In genomic region chr3:170386468-170386867, GRCh38 we compare ENCODE assay signal across 22 cellular contexts. TPM values are rescaled to one million over a fixed set of nuclear protein-coding genes. Genes with fewer than 3 reads are reported as not detected.
DNase-seq lines count a peak whose midpoint lies in the region; ATAC-seq, FAIRE-seq and TF ChIP-seq lines count a peak whose summit lies in the region.
"Had no signal": no experiment of that assay in that cellular context is flagged by ENCODE, and none has a peak within 500 bp of the region (broad histone marks: within the 10 kb centered on the region; RNA-seq: fewer than 3 reads in every experiment).

No MANE protein-coding gene starts in this region.

- CTCF ChIA-PET in HEK293 (lab: Yijun Ruan, JAX) (interaction anchor here (1.1 kb wide), 1 partner anchor 208 kb away, joined by 3 read pairs; no protein-coding TSS in a partner anchor), K562 (lab: Yijun Ruan, JAX; ENCODE audit: low intra/inter-chr PET ratio) (no interaction called here)

- H3K4me1 Mint-ChIP-seq in memory B cell (peaks cover 2% of the 10 kb centered on the region), natural killer cell (peaks cover 0 to 8% of the 10 kb centered on the region in 2 donors)

- no peaks in the 10 kb centered on the region for H3K9me3 Mint-ChIP-seq in memory B cell
- H3K9me3 Mint-ChIP-seq in natural killer cell = no peaks in the 10 kb centered on the region
- H3K9me3 Mint-ChIP-seq: CD4-positive, alpha-beta T cell; CD8-positive, alpha-beta T cell had no signal

- H3K36me3 ChIP-seq in HEK293 (ENCODE audit: control insufficient read depth in 2 of 2, insufficient read depth in 1 of 2, low read length in 2 of 2) = peaks cover 24 to 77% of the 10 kb centered on the region in 2 experiments
- peaks cover 43% of the 10 kb centered on the region; the same call in 2 of the 3 replicates for H3K36me3 ChIP-seq in K562 (ENCODE audit: control insufficient read depth, insufficient read depth, low read length)
- H3K36me3 ChIP-seq in vagina = peaks cover 0 to 36% of the 10 kb centered on the region in 2 donors

- H3K9me3 ChIP-seq in HEK293 (ENCODE audit: control insufficient read depth, insufficient read depth, low read depth, low read length) (no peaks in the 10 kb centered on the region), K562 (replicated peaks; ENCODE audit: control insufficient read depth, insufficient read depth, low read depth, low read length) (peaks cover 1% of the 10 kb centered on the region; the same call in 1 of the 2 replicates), vagina (no peaks in the 10 kb centered on the region)
- H3K9me3 ChIP-seq: A549, Caco-2 had no signal

- WGBS in K562 (ENCODE audit: insufficient coverage, low coverage, missing lambda C conversion rate) = 89% methylated on average over 3 of the region's 3 CpGs

- H3K4me2 ChIP-seq in K562 (ENCODE audit: insufficient read depth, low read length) = no peak overlapping the region
- H3K4me2 ChIP-seq: A549; BLaER1 treated with 17β-estradiol and CSF1 and Interleukin-3, amounts not matched to agents 10 nM and 100 nM had no signal

- H3K36me3 Mint-ChIP-seq in memory B cell (peaks cover 26% of the 10 kb centered on the region), natural killer cell (peaks cover 13% of the 10 kb centered on the region)

- no peak for TF ChIP-seq CTCF in HEK293 (tag by site-specific recombination; IDR thresholded peaks at IDR 0.05)
- no peak for TF ChIP-seq CTCF in K562 (IDR thresholded peaks at IDR 0.05 in 2 of 3, conservative IDR thresholded peaks at IDR 0.05 in 1 of 3; ENCODE audit: insufficient read depth in 2 of 3, low read depth in 1 of 3, low read length in 3 of 3)
- no peak for TF ChIP-seq CTCF in natural killer cell (IDR thresholded peaks at IDR 0.05)
- no peak for TF ChIP-seq CTCF in vagina (IDR thresholded peaks at IDR 0.05)

- H3K4me1 ChIP-seq in HEK293 (ENCODE audit: control insufficient read depth, insufficient read depth, low read length) (no peaks in the 10 kb centered on the region), K562 (replicated peaks in 1 of 2; ENCODE audit: control insufficient read depth in 2 of 2, insufficient read depth in 2 of 2, low read length in 2 of 2) (no peaks in the 10 kb centered on the region), vagina (no peaks in the 10 kb centered on the region)
- H3K4me1 ChIP-seq: Caco-2 had no signal

- in situ Hi-C loops in K562 (cut with MboI) = no loop called here

- POLR2A ChIA-PET in HEK293 (lab: Yijun Ruan, JAX) = no interaction called here
- POLR2A ChIA-PET in K562 (lab: Yijun Ruan, JAX) = interaction anchor here (1.5 kb wide), 1 partner anchor 10 kb away, joined by 3 read pairs; no protein-coding TSS in a partner anchor

- TF ChIP-seq EP300 in K562 (IDR thresholded peaks at IDR 0.05; ENCODE audit: low read length) = no peak

- no peak overlapping the region for H2AFZ ChIP-seq in K562 (ENCODE audit: low read depth, low read length)

- no peak for FAIRE-seq in K562 (lab: Jason Lieb, UNC)
- FAIRE-seq: A549, D721Med, GM12891, GM19239 had no signal

- H3K27me3 Mint-ChIP-seq in memory B cell (no peaks in the 10 kb centered on the region), natural killer cell (ENCODE audit: low read depth in 2 of 2) (no peaks in the 10 kb centered on the region)
- H3K27me3 Mint-ChIP-seq: B cell; CD4-positive, alpha-beta T cell had no signal

- H3K4me3 ChIP-seq in HEK293 (ENCODE audit: low read depth, low read length) (no peak overlapping the region), K562 (no peak overlapping the region), vagina (no peak overlapping the region)
- H3K4me3 ChIP-seq: A549; BLaER1 treated with 17β-estradiol and CSF1 and Interleukin-3, amounts not matched to agents 10 nM and 100 nM had no signal

- TF ChIP-seq RAD21 in K562 (CRISPR knock-in tag; conservative IDR thresholded peaks at IDR 0.05 in 1 of 2, IDR thresholded peaks at IDR 0.05 in 1 of 2) = no peak

- no peaks in the 10 kb centered on the region for H3K79me2 ChIP-seq in K562 (ENCODE audit: control insufficient read depth, insufficient read depth, low read length)

- H3K4me3 Mint-ChIP-seq in memory B cell (no peak overlapping the region), natural killer cell (no peak overlapping the region)
- H3K4me3 Mint-ChIP-seq: B cell; CD4-positive, alpha-beta T cell; CD8-positive, alpha-beta T cell had no signal

- no TSS peak for BruUV-seq in K562 (replicated peaks; lab: Mats Ljungman, UMichigan)

- H3K27me3 ChIP-seq in K562 (ENCODE audit: control insufficient read depth in 2 of 2, insufficient read depth in 2 of 2, low read length in 2 of 2) (no peaks in the 10 kb centered on the region), vagina (no peaks in the 10 kb centered on the region)
- H3K27me3 ChIP-seq: BLaER1 treated with 17β-estradiol and CSF1 and Interleukin-3, amounts not matched to agents 10 nM and 100 nM had no signal

- ATAC-seq in K562 (no peak), memory B cell (ENCODE audit: low read depth) (no peak), natural killer cell (no peak)
- ATAC-seq: CD8-positive, alpha-beta T cell had no signal

- intact Hi-C loops in K562 (cut with micrococcal nuclease) = no loop called here
- intact Hi-C loops in natural killer cell (cut with micrococcal nuclease) = no loop called here
- intact Hi-C loops in vagina (cut with DNase I) = no loop called here

- H3K27ac ChIP-seq in HEK293 (ENCODE audit: extremely low read depth, low read depth, low read length) = no peak overlapping the region
- H3K27ac ChIP-seq in K562 (ENCODE audit: extremely low read depth, low read depth, low read length) = no peak overlapping the region
- H3K27ac ChIP-seq in vagina = no peak overlapping the region
- H3K27ac ChIP-seq: 22Rv1; A549; BLaER1 treated with 17β-estradiol and CSF1 and Interleukin-3, amounts not matched to agents 10 nM and 100 nM; C4-2B had no signal

- peak overlapping the region; percentile 35 for H3K27ac Mint-ChIP-seq in memory B cell
- no peak overlapping the region for H3K27ac Mint-ChIP-seq in natural killer cell
- H3K27ac Mint-ChIP-seq: B cell; CD4-positive, alpha-beta T cell; CD8-positive, alpha-beta T cell had no signal

- H4K20me1 ChIP-seq in K562 (replicated peaks; ENCODE audit: control insufficient read depth, insufficient read depth, low read length) = no peaks in the 10 kb centered on the region

- no peak overlapping the region for H3K9ac ChIP-seq in K562 (ENCODE audit: insufficient read depth in 1 of 2, low read depth in 2 of 2, low read length in 2 of 2)
- H3K9ac ChIP-seq: BLaER1 treated with 17β-estradiol and CSF1 and Interleukin-3, amounts not matched to agents 10 nM and 100 nM had no signal

- H3K9me1 ChIP-seq in K562 (ENCODE audit: control insufficient read depth, insufficient read depth, low read length) = no peaks in the 10 kb centered on the region

- TF ChIP-seq POLR2A in K562 (conservative IDR thresholded peaks at IDR 0.05) = no peak
- TF ChIP-seq POLR2A in vagina (IDR thresholded peaks at IDR 0.05) = no peak

- DNase-seq in K562 (ENCODE audit: extremely low read depth in 1 of 4, low spot score in 3 of 4) (no peak), memory B cell (ENCODE audit: low spot score in 2 of 2) (no peak), NCI-H2081 (lab: John Stamatoyannopoulos, UW) (no peak), natural killer cell (no peak), vagina (ENCODE audit: extremely low spot score in 2 of 2) (no peak)
- DNase-seq: AML-193; Caco-2; Calu3; CD4-positive, alpha-beta T cell; CD8-positive, alpha-beta T cell; DMS79 treated with DMSO at 0.1 percent for 48 hours; GF-D8 had no signal

TF ChIP-seq in K562, 482 proteins besides CTCF, POLR2A, EP300 and RAD21 (continues in another document):
- TF ChIP-seq XRCC4 (IDR thresholded peaks at IDR 0.05; ENCODE audit: extremely low read depth, insufficient read depth, insufficient read length) (no peak), XRCC3 (IDR thresholded peaks at IDR 0.05) (no peak)

RNA-seq across cellular contexts. Expression of gene SKIL, which starts 29.0 kb away (rescaled TPM):
- total RNA-seq in K562 (2011; cell fraction: chromatin; rRNA removed; ENCODE audit: low replicate concordance) = 19.4 and 45.9 TPM in 2 replicates
- total RNA-seq in K562 (2011; cell fraction: nucleolus; rRNA removed) = 7.0 and 9.3 TPM in 2 replicates
- total RNA-seq in K562 (2011; cell fraction: nucleoplasm; rRNA removed) = 15.2 and 16.4 TPM in 2 replicates
- total RNA-seq in K562 (2014; rRNA removed) (11.5 and 19.1 TPM in 2 replicates), K562 (2014; rRNA removed; fragmentation: Illumina TruSeq; extraction: Trizol) (16.2 and 20.0 TPM in 2 replicates), K562 (2015; rRNA removed; fragmentation: Illumina TruSeq; extraction: Trizol) (15.5 and 15.6 TPM in 2 replicates), K562 (2021) (14.1 and 14.3 TPM in 2 replicates), natural killer cell (100 to 1,000 TPM in 1 of 3 donors, 10 to 100 TPM in 2; 85.5 to 156 (median 96.3) TPM), vagina (48.1 TPM)
- polyA plus RNA-seq in K562 (2011; rRNA removed) (5.7 and 6.7 TPM in 2 replicates), K562 (2014; fragmentation: Illumina TruSeq; extraction: Trizol) (4.2 and 4.8 TPM in 2 replicates), K562 (2014; fragmentation: Nextera tagmentation; extraction: Ambion mirVana) (1 to 10 TPM; 4.4 to 9.7 TPM), K562 (2014; rRNA removed) (4.3 and 5.5 TPM in 2 replicates)
- 1.4 and 2.6 TPM in 2 replicates for polyA plus RNA-seq in K562 (2011; cell fraction: cytosol; rRNA removed)
- 4.0 and 4.2 TPM in 2 replicates for polyA plus RNA-seq in K562 (2011; cell fraction: nucleus; rRNA removed)
- 7.3 and 9.6 TPM in 2 replicates for polyA plus RNA-seq in K562 (2012)
- polyA minus RNA-seq in K562 (2011; rRNA and poly(A)+ RNA removed) = 30.7 and 32.7 TPM in 2 replicates
- polyA minus RNA-seq in K562 (2011; cell fraction: cytosol; rRNA and poly(A)+ RNA removed) = 14.4 and 18.0 TPM in 2 replicates
- polyA minus RNA-seq in K562 (2011; cell fraction: nucleus; rRNA and poly(A)+ RNA removed) = 5.0 and 8.0 TPM in 2 replicates

RNA-seq across cellular contexts. Expression of gene CLDN11, which starts 32.2 kb away (rescaled TPM):
- total RNA-seq in K562 (2011; cell fraction: chromatin; rRNA removed; ENCODE audit: low replicate concordance) = 0.25 and 0.30 TPM in 2 replicates
- total RNA-seq in K562 (2011; cell fraction: nucleolus; rRNA removed) = 0.67 and 0.79 TPM in 2 replicates
- 0.76 and 0.95 TPM in 2 replicates for total RNA-seq in K562 (2011; cell fraction: nucleoplasm; rRNA removed)
- total RNA-seq in K562 (2014; rRNA removed) (0.37 and 0.41 TPM in 2 replicates), K562 (2014; rRNA removed; fragmentation: Illumina TruSeq; extraction: Trizol) (0.16 and 0.18 TPM in 2 replicates), K562 (2015; rRNA removed; fragmentation: Illumina TruSeq; extraction: Trizol) (0.26 and 0.33 TPM in 2 replicates), K562 (2021) (0.24 and 0.42 TPM in 2 replicates), natural killer cell (under 1 TPM in 1 of 3 donors, not detected in 2; 0.39 TPM), vagina (136 TPM)
- polyA plus RNA-seq in K562 (2011; rRNA removed) (not detected in 2 replicates), K562 (2014; fragmentation: Illumina TruSeq; extraction: Trizol) (0.17 and 0.18 TPM in 2 replicates), K562 (2014; fragmentation: Nextera tagmentation; extraction: Ambion mirVana) (under 1 TPM; 0.14 to 0.15 TPM), K562 (2014; rRNA removed) (0.05 and 0.16 TPM in 2 replicates)
- polyA plus RNA-seq in K562 (2011; cell fraction: cytosol; rRNA removed) = 0.22 TPM in 1 of 2 replicates, not detected in the other
- not detected in 2 replicates for polyA plus RNA-seq in K562 (2011; cell fraction: nucleus; rRNA removed)
- polyA plus RNA-seq in K562 (2012) = 0.17 and 0.42 TPM in 2 replicates
- 0.32 TPM in 1 of 2 replicates, not detected in the other for polyA minus RNA-seq in K562 (2011; rRNA and poly(A)+ RNA removed)
- 0.57 TPM in 1 of 2 replicates, not detected in the other for polyA minus RNA-seq in K562 (2011; cell fraction: cytosol; rRNA and poly(A)+ RNA removed)
- polyA minus RNA-seq in K562 (2011; cell fraction: nucleus; rRNA and poly(A)+ RNA removed) = not detected in 2 replicates
- total RNA-seq: A172; CD4-positive, alpha-beta T cell; CD8-positive, alpha-beta T cell had no signal

Comparison
In these comparisons a context has a peak if more than half of its experiments do, and no peak if none do; other contexts are left out.
1. RNA of gene CLDN11, which starts 32.2 kb away (total RNA-seq): 136 TPM in vagina (single experiment); 0.16 to 0.95 TPM in K562 and 0.39 TPM in natural killer cell; every median in the first group is over 10 times any median in the second.
2. Of the 44 proteins assayed by ChIP-seq in both K562 and HEK293: peak only in K562: none; only in HEK293: none; in both: ZNF121; in neither: 43.